In the genomic region with DNA sequence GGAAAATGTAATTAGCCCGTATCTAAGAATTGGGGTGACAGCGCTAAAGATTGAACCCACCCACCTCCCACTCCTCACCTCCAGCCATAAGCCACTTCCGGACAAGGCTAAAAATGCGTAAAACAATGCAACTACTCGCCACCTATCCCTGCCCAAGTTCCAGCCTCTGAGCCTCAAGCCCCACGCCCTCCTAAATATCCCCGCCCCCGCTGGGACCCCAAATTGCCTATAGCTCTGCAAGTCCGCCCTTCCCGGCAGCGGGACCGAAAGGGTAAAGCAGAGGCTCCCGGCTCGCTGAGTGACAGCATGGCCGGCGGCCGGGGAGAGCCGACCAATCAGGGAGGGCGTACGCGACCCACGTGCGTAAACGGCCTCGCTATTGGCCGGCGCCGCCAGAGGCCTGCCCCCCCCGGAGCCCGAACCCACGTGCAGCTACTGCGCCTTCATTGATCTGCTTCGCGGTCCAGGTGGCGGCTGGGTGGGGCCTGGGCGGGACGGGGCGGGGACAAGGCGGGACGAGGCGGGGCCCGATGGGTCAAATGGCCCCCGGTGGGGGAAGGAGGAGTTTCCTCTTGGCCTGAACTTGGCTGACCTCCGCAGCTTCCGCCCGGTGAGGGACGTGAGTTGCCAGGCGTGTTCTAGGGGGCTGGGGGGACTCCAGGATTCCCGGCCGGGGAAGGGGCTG, we compare ENCODE assay signal across 8 cellular contexts. TPM values are rescaled to one million over a fixed set of nuclear protein-coding genes. Genes with fewer than 3 reads are reported as not detected.
DNase-seq lines count a peak whose midpoint lies in the region; ATAC-seq, FAIRE-seq and TF ChIP-seq lines count a peak whose summit lies in the region.

Gene TLE6 (plus strand): TSS at position 564 of the 685 bp plus-strand sequence. CDS start 670 bp downstream, outside the sequence.

- no peaks in the 10 kb centered on the region for H3K9me3 ChIP-seq in kidney (ENCODE audit: control insufficient read depth in 1 of 2, low read length in 2 of 2)

- H3K4me3 ChIP-seq in kidney (ENCODE audit: low read length in 2 of 2), result peak within 1 kb of the TSS; percentile 75 to 81

- H3K4me1 ChIP-seq in kidney (ENCODE audit: control insufficient read depth in 1 of 2, insufficient read depth in 1 of 2, low read depth in 1 of 2, low read length in 2 of 2), result peaks cover 5 to 8% of the 10 kb centered on the region in 2 donors

- no peak for TF ChIP-seq CTCF in kidney (IDR thresholded peaks at IDR 0.05; ENCODE audit: borderline replicate concordance, extremely low read depth, insufficient read depth)

- FAIRE-seq in kidney (lab: Jason Lieb, UNC), result no peak

- intact Hi-C loops in kidney (cut with DNase I), result no loop called here

- H3K36me3 ChIP-seq in kidney (ENCODE audit: control insufficient read depth in 1 of 2, insufficient read depth in 2 of 2, low read length in 2 of 2), result no peaks in the 10 kb centered on the region

- H3K27ac ChIP-seq in kidney (ENCODE audit: low read depth in 2 of 2, low read length in 2 of 2), result peak within 1 kb of the TSS; percentile 16 to 43

- peak within 1 kb of the TSS; percentile 46 to 63 for H3K9ac ChIP-seq in kidney (ENCODE audit: low read length in 2 of 2)

- ATAC-seq in GM19043 (IDR thresholded peaks at IDR 0.05; ENCODE audit: low read depth, unreplicated experiment) (peak; percentile 91), HG03342 (IDR thresholded peaks at IDR 0.05; ENCODE audit: unreplicated experiment) (peak; percentile 89)

- DNase-seq in AG20443 (ENCODE audit: low spot score) (peak; percentile 99), NCI-H345 treated with DMSO at 0.1 percent for 48 hours (lab: John Stamatoyannopoulos, UW; ENCODE audit: unreplicated experiment) (peak; percentile 86), cerebellar cortex (ENCODE audit: low spot score) (peak; percentile 95), kidney (peak; percentile 99)
- peak; percentile 83 for DNase-seq in activated CD4-positive, CD25-positive, alpha-beta regulatory T cell treated with anti-CD3 and anti-CD28 coated beads, Interleukin-2, amount 50 U/mL, for 16 hours (ENCODE audit: low read depth, low spot score)
- peak; percentile 85 to 88 for DNase-seq in stimulated activated CD4-positive, alpha-beta T cell treated with anti-CD3 and anti-CD28 coated beads, Interleukin-15, amount 100 ng/mL, for 1 hour (ENCODE audit: low read depth in 1 of 2, low spot score in 1 of 2)

RNA-seq across cellular contexts. Expression of gene TLE6, which starts in this region (rescaled TPM):
- total RNA-seq in kidney, result 3.7 TPM
- polyA plus RNA-seq in kidney (ENCODE audit: insufficient read depth, low read depth, low replicate concordance), result 5.2 TPM

Comparison
In these comparisons a context has a peak if more than half of its experiments do, and no peak if none do; other contexts are left out.
1. Peak in every context shown above with its lines: DNase-seq, ATAC-seq, H3K4me3 ChIP-seq and H3K27ac ChIP-seq.